ENCODE assay signal across 21 cellular contexts in the genomic region with DNA sequence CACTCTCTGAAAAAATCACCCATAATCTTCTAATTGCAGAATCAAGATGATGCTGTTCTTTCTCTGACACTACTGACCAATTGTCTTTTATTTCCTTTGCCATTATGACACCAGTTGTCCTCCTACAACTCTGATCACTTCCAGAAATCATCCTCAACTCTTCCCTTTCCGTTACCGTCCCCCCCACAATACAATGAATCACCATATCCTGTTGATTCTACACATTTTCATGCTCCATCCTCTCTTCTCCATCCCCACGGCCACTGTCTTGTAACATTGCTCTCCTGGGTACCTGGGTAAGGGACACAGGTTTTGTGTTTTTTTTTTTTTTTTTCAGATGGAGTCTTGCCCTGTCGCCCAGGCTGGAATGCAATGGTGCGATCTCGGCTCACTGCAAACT. TPM values are rescaled to one million over a fixed set of nuclear protein-coding genes. Genes with fewer than 3 reads are reported as not detected.
A peak's percentile ranks its signal among the peaks of the same experiment; 100 is the strongest.
DNase-seq lines count a peak whose midpoint lies in the region; ATAC-seq and TF ChIP-seq lines count a peak whose summit lies in the region.
"Had no signal": no experiment of that assay in that cellular context is flagged by ENCODE, and none has a peak within 500 bp of the region (broad histone marks: within the 10 kb centered on the region; RNA-seq: fewer than 3 reads in every experiment).

No MANE protein-coding gene starts in this region.

- no peak overlapping the region for H2BK15ac ChIP-seq in neuronal stem cell (ENCODE audit: low read length)

- no peak overlapping the region for H4K91ac ChIP-seq in neuronal stem cell (ENCODE audit: low read depth, low read length, poor library complexity)

- H3K36me3 ChIP-seq in neuronal stem cell (replicated peaks in 1 of 2; ENCODE audit: control insufficient read depth in 2 of 2, insufficient read depth in 2 of 2, low read length in 2 of 2) = peaks cover 0 to 5% of the 10 kb centered on the region in 2 donors

- H3K27ac Mint-ChIP-seq in natural killer cell = peak overlapping the region; percentile 11 to 37
- H3K27ac Mint-ChIP-seq in natural killer cell treated with Interleukin-12 subunit alpha and Interleukin-12 subunit beta and Interleukin-15 and Interleukin-18, amount 100 ng/mL, for 72 hours = peak overlapping the region in 1 of 2 donors; percentile 7
- peak overlapping the region; percentile 3 for H3K27ac Mint-ChIP-seq in type B pancreatic cell

- H3K36me3 Mint-ChIP-seq in natural killer cell = no peaks in the 10 kb centered on the region
- H3K36me3 Mint-ChIP-seq in natural killer cell treated with Interleukin-12 subunit alpha and Interleukin-12 subunit beta and Interleukin-15 and Interleukin-18, amount 100 ng/mL, for 72 hours = peaks cover 7% of the 10 kb centered on the region
- H3K36me3 Mint-ChIP-seq in type B pancreatic cell = peaks cover 2% of the 10 kb centered on the region

- no peak overlapping the region for H2AK5ac ChIP-seq in neuronal stem cell (ENCODE audit: low read depth, low read length)

- H2BK12ac ChIP-seq in neuronal stem cell (ENCODE audit: low read length) = no peak overlapping the region

- H2BK5ac ChIP-seq in neuronal stem cell (ENCODE audit: low read length) = no peak overlapping the region

- no peak overlapping the region for H3K4me2 ChIP-seq in neuronal stem cell (ENCODE audit: insufficient read depth, low read length, poor library complexity, severe bottlenecking)

- TF ChIP-seq CTCF in natural killer cell (IDR thresholded peaks at IDR 0.05) (no peak), type B pancreatic cell (conservative IDR thresholded peaks at IDR 0.05) (no peak)

- H3K4me1 ChIP-seq in neuronal stem cell (ENCODE audit: control insufficient read depth in 2 of 2, insufficient read depth in 1 of 2, low read depth in 1 of 2, low read length in 2 of 2) = peaks cover 9 to 12% of the 10 kb centered on the region in 2 donors

- H3K27me3 Mint-ChIP-seq in natural killer cell (ENCODE audit: low read depth in 2 of 2) (no peaks in the 10 kb centered on the region), type B pancreatic cell (no peaks in the 10 kb centered on the region)
- H3K27me3 Mint-ChIP-seq in natural killer cell treated with Interleukin-12 subunit alpha and Interleukin-12 subunit beta and Interleukin-15 and Interleukin-18, amount 100 ng/mL, for 72 hours = no peaks in the 10 kb centered on the region
- H3K27me3 Mint-ChIP-seq: B cell had no signal

- H3K4ac ChIP-seq in neuronal stem cell (ENCODE audit: low read length) = no peak overlapping the region

- H3K18ac ChIP-seq in neuronal stem cell (ENCODE audit: low read length) = no peak overlapping the region

- no peak overlapping the region for H2BK120ac ChIP-seq in neuronal stem cell (ENCODE audit: low read depth, low read length)

- WGBS in neuronal stem cell (ENCODE audit: extremely low coverage in 2 of 2, insufficient read length in 2 of 2, insufficient replicate concordance in 1 of 2), 2 donors = 100% methylated on average over 2 of the region's 6 CpGs; no CpG with 5 or more reads in 1 of the 2 donors

- ATAC-seq in natural killer cell = no peak
- no peak for ATAC-seq in natural killer cell treated with Interleukin-12 subunit alpha and Interleukin-12 subunit beta and Interleukin-15 and Interleukin-18, amount 100 ng/mL, for 72 hours
- ATAC-seq: heart left ventricle had no signal

- DNase-seq in natural killer cell (no peak), dermis microvascular lymphatic vessel endothelial cell (ENCODE audit: low read depth in 2 of 2) (peak; percentile 32 to 49), type B pancreatic cell (ENCODE audit: extremely low spot score, unreplicated experiment) (no peak), neuronal stem cell (ENCODE audit: low spot score) (no peak), hippocampal formation (lab: John Stamatoyannopoulos, UW) (no peak)
- DNase-seq in natural killer cell treated with Interleukin-12 subunit alpha and Interleukin-12 subunit beta and Interleukin-15 and Interleukin-18, amount 100 ng/mL, for 72 hours (ENCODE audit: low spot score) = no peak
- DNase-seq: activated CD4-positive, alpha-beta T cell treated with anti-CD3 and anti-CD28 coated beads, Interleukin-2, amount 50 U/mL, for 48 hours; aorta; cerebellar nuclear complex; GDM1; islet precursor cell; mammary epithelial cell; NCI-H1417; NCI-H69; T1000; testis had no signal

- no peak overlapping the region for H3K14ac ChIP-seq in neuronal stem cell (ENCODE audit: low read length)

- no peak overlapping the region for H3K4me3 ChIP-seq in neuronal stem cell (ENCODE audit: low read length in 2 of 2)
- H3K4me3 ChIP-seq: HAP-1, heart left ventricle, testis had no signal

- H3K9me3 ChIP-seq in neuronal stem cell (replicated peaks in 1 of 2; ENCODE audit: control insufficient read depth in 2 of 2, insufficient read depth in 1 of 2, low read depth in 1 of 2, low read length in 2 of 2) = no peaks in the 10 kb centered on the region
- H3K9me3 ChIP-seq: HAP-1, heart left ventricle, testis had no signal

- no peak overlapping the region for H3K23ac ChIP-seq in neuronal stem cell (ENCODE audit: low read depth, low read length, poor library complexity)

- no peak overlapping the region for H3K27ac ChIP-seq in neuronal stem cell (replicated peaks; ENCODE audit: low read length)
- H3K27ac ChIP-seq: heart left ventricle, testis had no signal

- intact Hi-C loops in natural killer cell (cut with micrococcal nuclease) = no loop called here

- no peak overlapping the region for H4K8ac ChIP-seq in neuronal stem cell (ENCODE audit: low read depth, low read length)

- H3K27me3 ChIP-seq in neuronal stem cell (ENCODE audit: control insufficient read depth in 3 of 3, insufficient read depth in 3 of 3, low read depth in 1 of 3, low read length in 3 of 3) = no peaks in the 10 kb centered on the region
- H3K27me3 ChIP-seq: heart left ventricle, testis had no signal

- H3K79me1 ChIP-seq in neuronal stem cell (ENCODE audit: low read depth, low read length) = peaks cover 5% of the 10 kb centered on the region

- H3K4me3 Mint-ChIP-seq in natural killer cell (no peak overlapping the region), type B pancreatic cell (peak overlapping the region; percentile 6)
- H3K4me3 Mint-ChIP-seq in natural killer cell treated with Interleukin-12 subunit alpha and Interleukin-12 subunit beta and Interleukin-15 and Interleukin-18, amount 100 ng/mL, for 72 hours = no peak overlapping the region

- no peaks in the 10 kb centered on the region for H3K9me3 Mint-ChIP-seq in natural killer cell
- H3K9me3 Mint-ChIP-seq in natural killer cell treated with Interleukin-12 subunit alpha and Interleukin-12 subunit beta and Interleukin-15 and Interleukin-18, amount 100 ng/mL, for 72 hours = no peaks in the 10 kb centered on the region
- no peaks in the 10 kb centered on the region for H3K9me3 Mint-ChIP-seq in type B pancreatic cell

- H3K4me1 Mint-ChIP-seq in natural killer cell (peaks cover 49 to 52% of the 10 kb centered on the region in 2 donors), type B pancreatic cell (ENCODE audit: unreplicated experiment) (peaks cover 34% of the 10 kb centered on the region)
- peaks cover 44 to 49% of the 10 kb centered on the region in 2 donors for H3K4me1 Mint-ChIP-seq in natural killer cell treated with Interleukin-12 subunit alpha and Interleukin-12 subunit beta and Interleukin-15 and Interleukin-18, amount 100 ng/mL, for 72 hours (ENCODE audit: low read depth in 2 of 2)

- no peak overlapping the region for H2AFZ ChIP-seq in neuronal stem cell (ENCODE audit: low read length)

- no peak overlapping the region for H3K9ac ChIP-seq in neuronal stem cell (ENCODE audit: low read depth, low read length, poor library complexity)

RNA-seq across cellular contexts. Expression of a gene that starts 2.5 kb away (rescaled TPM):
- total RNA-seq in natural killer cell (10 to 100 TPM; 30.5 to 49.1 (median 40.1) TPM), dermis microvascular lymphatic vessel endothelial cell (27.6 and 32.5 TPM in 2 replicates), type B pancreatic cell (ENCODE audit: low replicate concordance) (35.1 and 55.1 TPM in 2 replicates)
- 10 to 100 TPM; 38.9 to 47.8 TPM for total RNA-seq in natural killer cell treated with Interleukin-12 subunit alpha and Interleukin-12 subunit beta and Interleukin-15 and Interleukin-18, amount 100 ng/mL, for 72 hours
- 59.5 TPM for polyA plus RNA-seq in PFSK-1 (2012; ENCODE audit: insufficient read length, low read depth)
- polyA plus RNA-seq in neuronal stem cell (2013, experiment 1 of 2) = 58.1 TPM
- polyA plus RNA-seq in neuronal stem cell (2013, experiment 2 of 2) = 56.9 TPM

RNA-seq across cellular contexts. Expression of a gene that starts 2.9 kb away (rescaled TPM):
- total RNA-seq in natural killer cell (10 to 100 TPM in 1 of 3 donors, 1 to 10 TPM in 2; 8.2 to 13.6 (median 9.9) TPM), dermis microvascular lymphatic vessel endothelial cell (23.0 and 29.7 TPM in 2 replicates), type B pancreatic cell (ENCODE audit: low replicate concordance) (34.4 and 35.9 TPM in 2 replicates)
- 10 to 100 TPM; 14.1 to 18.7 TPM for total RNA-seq in natural killer cell treated with Interleukin-12 subunit alpha and Interleukin-12 subunit beta and Interleukin-15 and Interleukin-18, amount 100 ng/mL, for 72 hours
- polyA plus RNA-seq in PFSK-1 (2012; ENCODE audit: insufficient read length, low read depth) = 30.9 TPM
- 7.3 TPM for polyA plus RNA-seq in neuronal stem cell (2013, experiment 1 of 2)
- polyA plus RNA-seq in neuronal stem cell (2013, experiment 2 of 2) = 7.4 TPM

RNA-seq across cellular contexts. Expression of a gene that starts 21.3 kb away (rescaled TPM):
- total RNA-seq in natural killer cell (1 to 10 TPM; 2.0 to 2.8 (median 2.6) TPM), dermis microvascular lymphatic vessel endothelial cell (under 0.01 and 0.13 TPM in 2 replicates), type B pancreatic cell (ENCODE audit: low replicate concordance) (0.26 and 0.39 TPM in 2 replicates)
- total RNA-seq in natural killer cell treated with Interleukin-12 subunit alpha and Interleukin-12 subunit beta and Interleukin-15 and Interleukin-18, amount 100 ng/mL, for 72 hours = 1 to 10 TPM in 1 of 2 donors, under 1 TPM in 1; 0.26 to 1.1 TPM
- 1.2 TPM for polyA plus RNA-seq in PFSK-1 (2012; ENCODE audit: insufficient read length, low read depth)
- polyA plus RNA-seq in neuronal stem cell (2013, experiment 1 of 2) = 0.52 TPM
- 0.55 TPM for polyA plus RNA-seq in neuronal stem cell (2013, experiment 2 of 2)
- total RNA-seq: LHCN-M2 had no signal

RNA-seq across cellular contexts. Expression of a gene that starts 31.9 kb away (rescaled TPM):
- total RNA-seq in natural killer cell (10 to 100 TPM; 29.6 to 34.3 (median 34.2) TPM), dermis microvascular lymphatic vessel endothelial cell (35.3 and 39.2 TPM in 2 replicates), type B pancreatic cell (ENCODE audit: low replicate concordance) (54.1 and 67.5 TPM in 2 replicates)
- total RNA-seq in natural killer cell treated with Interleukin-12 subunit alpha and Interleukin-12 subunit beta and Interleukin-15 and Interleukin-18, amount 100 ng/mL, for 72 hours = 10 to 100 TPM; 55.7 to 77.8 TPM
- 100 TPM for polyA plus RNA-seq in PFSK-1 (2012; ENCODE audit: insufficient read length, low read depth)
- 71.2 TPM for polyA plus RNA-seq in neuronal stem cell (2013, experiment 1 of 2)
- polyA plus RNA-seq in neuronal stem cell (2013, experiment 2 of 2) = 69.3 TPM

RNA-seq across cellular contexts. Expression of a gene that starts 32.2 kb away (rescaled TPM):
- total RNA-seq in natural killer cell (10 to 100 TPM; 52.7 to 60.9 (median 53.7) TPM), dermis microvascular lymphatic vessel endothelial cell (131 and 152 TPM in 2 replicates), type B pancreatic cell (ENCODE audit: low replicate concordance) (96.4 and 104 TPM in 2 replicates)
- 10 to 100 TPM; 59.6 to 60.8 TPM for total RNA-seq in natural killer cell treated with Interleukin-12 subunit alpha and Interleukin-12 subunit beta and Interleukin-15 and Interleukin-18, amount 100 ng/mL, for 72 hours
- polyA plus RNA-seq in PFSK-1 (2012; ENCODE audit: insufficient read length, low read depth) = 88.9 TPM
- polyA plus RNA-seq in neuronal stem cell (2013, experiment 1 of 2) = 95.2 TPM
- polyA plus RNA-seq in neuronal stem cell (2013, experiment 2 of 2) = 93.6 TPM

Comparison
In these comparisons a context has a peak if more than half of its experiments do, and no peak if none do; other contexts are left out.
1. DNase-seq: peak in dermis microvascular lymphatic vessel endothelial cell (2 of 2); none in natural killer cell (single experiment), natural killer cell treated with Interleukin-12 subunit alpha and Interleukin-12 subunit beta and Interleukin-15 and Interleukin-18, amount 100 ng/mL, for 72 hours (single experiment), type B pancreatic cell (single experiment), neuronal stem cell (single experiment) and hippocampal formation (0 of 2).